In genomic region chr2:209977386-209978239, GRCh38 we compare ENCODE assay signal across 8 cellular contexts. TPM values are rescaled to one million over a fixed set of nuclear protein-coding genes. Genes with fewer than 3 reads are reported as not detected.
A peak's percentile ranks its signal among the peaks of the same experiment; 100 is the strongest.
DNase-seq lines count a peak whose midpoint lies in the region; ATAC-seq and TF ChIP-seq lines count a peak whose summit lies in the region.

No MANE protein-coding gene starts in this region.

- TF ChIP-seq CTCF in gastroesophageal sphincter (IDR thresholded peaks at IDR 0.05) (peak; percentile 53 to 68 (median 56)), thoracic aorta (IDR thresholded peaks at IDR 0.05) (peak; percentile 47)

- H3K27ac ChIP-seq in gastroesophageal sphincter: no peak overlapping the region
- H3K27ac ChIP-seq in thoracic aorta: no peak overlapping the region

- no peaks in the 10 kb centered on the region for H3K36me3 ChIP-seq in gastroesophageal sphincter
- H3K36me3 ChIP-seq in thoracic aorta: no peaks in the 10 kb centered on the region

- no peak for TF ChIP-seq EP300 in gastroesophageal sphincter (IDR thresholded peaks at IDR 0.05)

- peak; percentile 61 for DNase-seq in DMS 273 (lab: John Stamatoyannopoulos, UW; ENCODE audit: unreplicated experiment)
- peak; percentile 27 for DNase-seq in HT1080 (ENCODE audit: low read depth)
- peak; percentile 43 for DNase-seq in SKM-1 (lab: John Stamatoyannopoulos, UW; ENCODE audit: unreplicated experiment)
- DNase-seq in thoracic aorta (ENCODE audit: low spot score): no peak
- DNase-seq in islet precursor cell: no peak
- DNase-seq in nucleus accumbens (lab: John Stamatoyannopoulos, UW): no peak

- no peaks in the 10 kb centered on the region for H3K4me1 ChIP-seq in gastroesophageal sphincter
- no peaks in the 10 kb centered on the region for H3K4me1 ChIP-seq in thoracic aorta (ENCODE audit: control insufficient read depth in 1 of 2, low read depth in 2 of 2)

- peaks cover 5% of the 10 kb centered on the region for H3K27me3 ChIP-seq in gastroesophageal sphincter
- H3K27me3 ChIP-seq in thoracic aorta (replicated peaks; ENCODE audit: insufficient read depth): no peaks in the 10 kb centered on the region

- H3K4me3 ChIP-seq in gastroesophageal sphincter (no peak overlapping the region), thoracic aorta (no peak overlapping the region)

- H3K9me3 ChIP-seq in gastroesophageal sphincter (no peaks in the 10 kb centered on the region), thoracic aorta (no peaks in the 10 kb centered on the region)

- TF ChIP-seq POLR2A in gastroesophageal sphincter (IDR thresholded peaks at IDR 0.05): no peak

- 85 to 91% methylated on average over 2 of the region's 2 CpGs for WGBS in gastroesophageal sphincter (ENCODE audit: low coverage in 1 of 2), 2 donors

- ATAC-seq in GM19452 (IDR thresholded peaks at IDR 0.05; ENCODE audit: unreplicated experiment): peak; percentile 67
- ATAC-seq in gastroesophageal sphincter: no peak
- ATAC-seq in thoracic aorta (ENCODE audit: insufficient number of reproducible peaks, low FRiP score, low read depth): no peak

RNA-seq across cellular contexts. Expression of gene RPE, which starts 24.8 kb away (rescaled TPM):
- total RNA-seq in HT1080 (2014; rRNA removed; shearing (Covaris generic)): 91.4 and 103 TPM in 2 replicates
- 107 and 119 TPM in 2 replicates for polyA plus RNA-seq in HT1080 (2015; cell fraction: cytosol; rRNA removed)
- 84.2 and 103 TPM in 2 replicates for polyA plus RNA-seq in HT1080 (2015; cell fraction: nucleus; rRNA removed)
- total RNA-seq in gastroesophageal sphincter: 10 to 100 TPM; 49.0 to 63.6 (median 49.7) TPM
- 10 to 100 TPM; 27.1 to 84.9 TPM for total RNA-seq in thoracic aorta

Comparison
In these comparisons a context has a peak if more than half of its experiments do, and no peak if none do; other contexts are left out.
1. DNase-seq: peak in DMS 273 (single experiment), HT1080 (single experiment) and SKM-1 (single experiment); none in thoracic aorta (single experiment), islet precursor cell (single experiment) and nucleus accumbens (0 of 56).